Comparison of ENCODE assay signal across 1 cellular context in the genomic region with DNA sequence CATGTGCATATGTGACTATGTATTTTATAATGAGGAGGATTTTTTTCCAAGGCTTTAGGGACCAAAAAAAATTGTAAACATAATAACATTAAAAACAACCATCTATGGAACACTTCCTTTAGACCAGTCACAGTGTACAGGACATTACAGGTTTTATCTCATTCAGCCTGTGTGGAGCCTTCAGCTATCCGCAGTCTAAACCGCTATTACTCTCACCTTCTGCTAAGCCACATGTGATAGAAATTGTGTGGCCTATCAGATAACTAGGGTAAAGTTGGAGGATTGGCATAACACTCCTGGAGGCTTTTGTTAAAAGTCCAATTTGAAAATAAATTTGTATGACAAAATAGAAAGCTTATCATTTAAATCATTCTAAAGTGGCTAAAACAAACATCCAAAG.
TF ChIP-seq lines count a peak whose summit lies in the region.

No MANE protein-coding gene starts in this region.

TF ChIP-seq in SK-N-SH treated with all-trans-retinoic acid at 6 μM for 48 hours, 23 proteins besides CTCF, POLR2A, EP300 and RAD21 (continued from another document):
- TF ChIP-seq CSRNP3 (CRISPR knock-in tag; IDR thresholded peaks at IDR 0.05) (no peak), PPARA (CRISPR knock-in tag; IDR thresholded peaks at IDR 0.05; ENCODE audit: borderline replicate concordance) (no peak), RARB (CRISPR knock-in tag; IDR thresholded peaks at IDR 0.05) (no peak), POU6F1 (CRISPR knock-in tag; IDR thresholded peaks at IDR 0.05; ENCODE audit: borderline replicate concordance, low read depth) (no peak), ZC3H10 (CRISPR knock-in tag; IDR thresholded peaks at IDR 0.05) (no peak)
- TF ChIP-seq, protein P1, sequence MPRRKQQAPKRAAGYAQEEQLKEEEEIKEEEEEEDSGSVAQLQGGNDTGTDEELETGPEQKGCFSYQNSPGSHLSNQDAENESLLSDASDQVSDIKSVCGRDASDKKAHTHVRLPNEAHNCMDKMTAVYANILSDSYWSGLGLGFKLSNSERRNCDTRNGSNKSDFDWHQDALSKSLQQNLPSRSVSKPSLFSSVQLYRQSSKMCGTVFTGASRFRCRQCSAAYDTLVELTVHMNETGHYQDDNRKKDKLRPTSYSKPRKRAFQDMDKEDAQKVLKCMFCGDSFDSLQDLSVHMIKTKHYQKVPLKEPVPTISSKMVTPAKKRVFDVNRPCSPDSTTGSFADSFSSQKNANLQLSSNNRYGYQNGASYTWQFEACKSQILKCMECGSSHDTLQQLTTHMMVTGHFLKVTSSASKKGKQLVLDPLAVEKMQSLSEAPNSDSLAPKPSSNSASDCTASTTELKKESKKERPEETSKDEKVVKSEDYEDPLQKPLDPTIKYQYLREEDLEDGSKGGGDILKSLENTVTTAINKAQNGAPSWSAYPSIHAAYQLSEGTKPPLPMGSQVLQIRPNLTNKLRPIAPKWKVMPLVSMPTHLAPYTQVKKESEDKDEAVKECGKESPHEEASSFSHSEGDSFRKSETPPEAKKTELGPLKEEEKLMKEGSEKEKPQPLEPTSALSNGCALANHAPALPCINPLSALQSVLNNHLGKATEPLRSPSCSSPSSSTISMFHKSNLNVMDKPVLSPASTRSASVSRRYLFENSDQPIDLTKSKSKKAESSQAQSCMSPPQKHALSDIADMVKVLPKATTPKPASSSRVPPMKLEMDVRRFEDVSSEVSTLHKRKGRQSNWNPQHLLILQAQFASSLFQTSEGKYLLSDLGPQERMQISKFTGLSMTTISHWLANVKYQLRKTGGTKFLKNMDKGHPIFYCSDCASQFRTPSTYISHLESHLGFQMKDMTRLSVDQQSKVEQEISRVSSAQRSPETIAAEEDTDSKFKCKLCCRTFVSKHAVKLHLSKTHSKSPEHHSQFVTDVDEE (CRISPR knock-in tag; IDR thresholded peaks at IDR 0.05), result no peak
TF ChIP-seq in SK-N-SH treated with all-trans-retinoic acid at 6 μM for 48 hours: peak in this region for 0.
